ENCODE assay signal across 1 cellular context in the genomic region with DNA sequence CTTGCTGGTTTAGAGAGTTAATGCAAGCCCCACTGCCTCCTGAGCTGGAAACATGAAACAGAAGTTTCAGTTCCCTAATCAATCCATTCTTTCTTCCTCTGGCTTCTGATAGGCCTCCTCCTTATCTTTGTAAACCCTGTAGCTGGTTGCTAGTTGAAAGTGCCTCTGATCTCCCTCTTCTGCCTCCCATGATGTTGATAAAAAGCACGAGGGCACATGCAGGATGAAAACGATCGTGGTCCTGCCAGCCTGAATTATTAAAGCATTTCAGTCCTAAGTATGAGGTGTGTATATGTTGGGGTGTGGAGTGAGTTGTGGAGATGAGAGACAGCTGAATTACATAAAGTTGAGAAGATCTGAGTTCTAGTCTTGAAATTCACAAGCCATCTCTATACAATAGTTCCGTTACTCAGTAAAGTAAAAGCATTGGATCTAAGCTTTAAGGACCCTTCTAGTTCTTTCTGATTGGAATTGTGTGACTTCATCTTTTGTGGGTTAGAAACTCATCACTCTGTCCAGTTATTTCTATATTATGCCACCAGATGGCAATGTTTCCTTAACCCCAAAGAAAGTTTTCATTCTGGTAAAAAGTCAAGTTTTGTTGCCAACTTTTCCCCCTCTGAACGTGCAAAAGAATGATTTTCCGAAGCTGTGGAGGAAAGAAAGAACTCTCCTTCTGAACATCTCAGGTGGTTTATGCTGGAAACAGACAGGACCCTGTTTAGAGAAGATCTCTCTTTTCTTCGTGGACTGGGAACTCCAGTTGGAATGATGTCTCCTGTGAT.
A peak's percentile ranks its signal among the peaks of the same experiment; 100 is the strongest.
TF ChIP-seq lines count a peak whose summit lies in the region.

No MANE protein-coding gene starts in this region.

TF ChIP-seq in K562, 482 proteins besides CTCF, POLR2A, EP300 and RAD21 (continued from another document):
- TF ChIP-seq MGA (IDR thresholded peaks at IDR 0.05) = peak; percentile 70
- TF ChIP-seq ZNF695 (CRISPR knock-in tag; IDR thresholded peaks at IDR 0.05) = no peak
- TF ChIP-seq NCOA1 (IDR thresholded peaks at IDR 0.05; ENCODE audit: low read depth) = no peak
- no peak for TF ChIP-seq CREM (IDR thresholded peaks at IDR 0.05; ENCODE audit: low read depth)
- 0 out of 2 replicates have a peak, but pooled peaks have one; percentile 27 for TF ChIP-seq SP1 (CRISPR knock-in tag; IDR thresholded peaks at IDR 0.05)
- no peak for TF ChIP-seq TFAM (CRISPR knock-in tag; conservative IDR thresholded peaks at IDR 0.05)
- TF ChIP-seq GABPB2 (CRISPR knock-in tag; conservative IDR thresholded peaks at IDR 0.05) = no peak
